8 cellular contexts compared by ENCODE assay signal in the genomic region with DNA sequence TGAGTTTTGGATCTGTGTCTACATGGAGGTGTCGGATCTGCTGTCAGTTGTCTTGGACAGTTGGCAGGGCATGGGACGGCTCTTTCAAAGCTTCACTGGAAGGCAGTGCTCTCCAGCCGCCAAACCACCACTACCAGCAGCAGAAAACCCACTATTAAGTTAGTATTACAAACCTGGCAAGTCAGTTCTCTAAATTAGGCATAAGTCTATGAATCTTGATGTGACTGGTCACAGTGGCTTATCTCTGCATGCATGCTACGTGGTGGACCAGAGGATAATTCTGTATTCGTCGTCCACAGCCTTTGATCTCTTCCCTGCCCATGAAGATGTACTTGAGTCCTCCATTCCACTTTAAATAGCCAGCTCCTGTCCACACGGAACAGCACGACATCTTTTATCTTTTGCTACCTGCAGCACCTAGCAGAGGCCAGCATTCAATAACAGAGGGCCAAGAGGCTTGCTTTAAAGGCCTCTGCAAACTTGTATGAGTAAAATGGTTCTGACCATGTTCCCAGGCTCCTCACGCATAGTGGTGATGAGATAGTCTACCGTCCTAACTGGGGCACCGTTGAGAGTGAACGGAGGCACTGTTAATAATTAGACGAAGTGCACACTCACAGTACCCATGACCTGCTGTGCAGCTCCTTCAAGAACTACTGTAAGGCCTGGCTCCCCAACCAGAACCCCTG. TPM values are rescaled to one million over a fixed set of nuclear protein-coding genes. Genes with fewer than 3 reads are reported as not detected.
DNase-seq lines count a peak whose midpoint lies in the region; TF ChIP-seq lines count a peak whose summit lies in the region.

No MANE protein-coding gene starts in this region.

- no peak for TF ChIP-seq CTCF in astrocyte of the spinal cord (IDR thresholded peaks at IDR 0.05; ENCODE audit: low read depth, low read length)
- TF ChIP-seq CTCF in lower leg skin (IDR thresholded peaks at IDR 0.05) = no peak
- no peak for TF ChIP-seq CTCF in transverse colon (IDR thresholded peaks at IDR 0.05)

- no peaks in the 10 kb centered on the region for H3K27me3 ChIP-seq in transverse colon

- peaks cover 73% of the 10 kb centered on the region for H3K4me1 Mint-ChIP-seq in activated T-cell treated with anti-CD3 and anti-CD28 coated beads, Interleukin-2, amount 50 U/mL, for 24 hours (ENCODE audit: low read depth)

- H3K4me1 ChIP-seq in transverse colon = peaks cover 21 to 71% (median 40%) of the 10 kb centered on the region in 4 donors

- no peak for TF ChIP-seq POLR2A in lower leg skin (IDR thresholded peaks at IDR 0.05)
- TF ChIP-seq POLR2A in transverse colon (IDR thresholded peaks at IDR 0.05) = no peak

- H3K4me3 ChIP-seq in astrocyte of the spinal cord (ENCODE audit: low read depth, low read length) (peak overlapping the region; percentile 43), lower leg skin (ENCODE audit: low read depth, poor library complexity, severe bottlenecking) (peak overlapping the region; percentile 60), transverse colon (peak overlapping the region in 3 of 4 donors; percentile 69 to 78 (median 74))

- H3K36me3 ChIP-seq in transverse colon = no peaks in the 10 kb centered on the region

- WGBS in lower leg skin, 2 donors = 64 to 70% methylated on average over 13 of the region's 13 CpGs
- 20 to 47% methylated on average over 1 to 13 of the region's 13 CpGs for WGBS in transverse colon (ENCODE audit: low coverage in 1 of 2), 2 donors

- peak overlapping the region; percentile 85 to 94 (median 94) for H3K27ac ChIP-seq in transverse colon

- H3K27me3 Mint-ChIP-seq in activated T-cell treated with anti-CD3 and anti-CD28 coated beads, Interleukin-2, amount 50 U/mL, for 24 hours = no peaks in the 10 kb centered on the region

- no peak for TF ChIP-seq EP300 in transverse colon (IDR thresholded peaks at IDR 0.05; ENCODE audit: low read depth)

- H3K9me3 Mint-ChIP-seq in activated T-cell treated with anti-CD3 and anti-CD28 coated beads, Interleukin-2, amount 50 U/mL, for 24 hours = no peaks in the 10 kb centered on the region

- no peak for DNase-seq in activated T-cell treated with anti-CD3 and anti-CD28 coated beads, Interleukin-2, amount 50 U/mL, for 24 hours
- no peak for DNase-seq in activated T-cell treated with anti-CD3 and anti-CD28 coated beads, Interleukin-2, amount 50 U/mL, for 1 hour
- DNase-seq in astrocyte of the spinal cord (ENCODE audit: low read depth, low spot score) = no peak
- no peak for DNase-seq in lower leg skin (ENCODE audit: low spot score in 2 of 2)
- DNase-seq in transverse colon = no peak
- no peak for DNase-seq in MV-4-11 (lab: John Stamatoyannopoulos, UW)
- no peak for DNase-seq in activated CD8-positive, alpha-beta memory T cell treated with anti-CD3 and anti-CD28 coated beads for 24 hours
- no peak for DNase-seq in COLO668 (lab: John Stamatoyannopoulos, UW; ENCODE audit: unreplicated experiment)

- H3K4me3 Mint-ChIP-seq in activated T-cell treated with anti-CD3 and anti-CD28 coated beads, Interleukin-2, amount 50 U/mL, for 24 hours = peak overlapping the region; percentile 78

- in situ Hi-C loops in astrocyte of the spinal cord (cut with HindIII; ENCODE audit: low sequenced_read_pairs) = no loop called here
- in situ Hi-C loops in transverse colon (cut with MboI; ENCODE audit: low pct_ligation_motif_present in 1 of 4, low pct_unique_long_range_greater_than_20kb in 1 of 4, low sequenced_read_pairs in 3 of 4) = no loop called here

- intact Hi-C loops in lower leg skin (cut with DNase I; ENCODE audit: low total_unique reads) = no loop called here
- intact Hi-C loops in transverse colon (cut with DNase I; ENCODE audit: low total_unique reads) = loop anchor here (2.0 kb wide), 1 partner anchor 16 kb away; no protein-coding TSS in a partner anchor

- H3K36me3 Mint-ChIP-seq in activated T-cell treated with anti-CD3 and anti-CD28 coated beads, Interleukin-2, amount 50 U/mL, for 24 hours (ENCODE audit: low read depth) = no peaks in the 10 kb centered on the region

- peak overlapping the region; percentile 48 for H3K27ac Mint-ChIP-seq in activated T-cell treated with anti-CD3 and anti-CD28 coated beads, Interleukin-2, amount 50 U/mL, for 24 hours

- no peaks in the 10 kb centered on the region for H3K9me3 ChIP-seq in transverse colon

RNA-seq across cellular contexts. Expression of gene GPR146, which starts 0.8 kb away (rescaled TPM):
- total RNA-seq in lower leg skin (10 to 100 TPM; 26.9 to 61.7 (median 39.0) TPM), transverse colon (10 to 100 TPM in 1 of 4 donors, 1 to 10 TPM in 1, not detected in 2; 9.2 to 14.5 TPM)

RNA-seq across cellular contexts. Expression of gene GPER1, which starts 42.7 kb away (rescaled TPM):
- total RNA-seq in lower leg skin (1 to 10 TPM; 1.1 to 4.5 (median 3.1) TPM), transverse colon (10 to 100 TPM in 3 of 4 donors, 1 to 10 TPM in 1; 2.2 to 33.7 (median 11.7) TPM)
